In genomic region chr2:120874401-120874821, GRCh38 we compare ENCODE assay signal across 22 cellular contexts.
DNase-seq lines count a peak whose midpoint lies in the region; TF ChIP-seq lines count a peak whose summit lies in the region.
"Had no signal": no experiment of that assay in that cellular context is flagged by ENCODE, and none has a peak within 500 bp of the region (broad histone marks: within the 10 kb centered on the region; RNA-seq: fewer than 3 reads in every experiment).

No MANE protein-coding gene starts in this region.

- H3K27ac ChIP-seq in ascending aorta (peak overlapping the region; percentile 73 to 80), sigmoid colon (no peak overlapping the region), transverse colon (peak overlapping the region in 1 of 4 donors; percentile 1)
- H3K27ac ChIP-seq: esophagus muscularis mucosa, right lobe of liver had no signal

- no peaks in the 10 kb centered on the region for H3K4me1 Mint-ChIP-seq in activated CD4-positive, alpha-beta memory T cell treated with anti-CD3 and anti-CD28 coated beads, Interleukin-2, amount 10 ng/mL, durations not matched to agents 7 days and 5 days
- H3K4me1 Mint-ChIP-seq: activated naive CD4-positive, alpha-beta T cell treated with anti-CD3 and anti-CD28 coated beads, Interleukin-2, amount 10 ng/mL, durations not matched to agents 7 days and 5 days; stimulated activated memory B cell treated with anti-CD40 and anti-IgM and Interleukin-4, amounts not matched to agents 10 μg/mL and 1 μg/mL and 100 μg/mL, for 72 hours had no signal

- intact Hi-C loops in ascending aorta (cut with DNase I): no loop called here
- intact Hi-C loops in sigmoid colon (cut with DNase I): no loop called here
- intact Hi-C loops in transverse colon (cut with DNase I; ENCODE audit: low total_unique reads): no loop called here

- TF ChIP-seq POLR2A in sigmoid colon (IDR thresholded peaks at IDR 0.05) (no peak), transverse colon (IDR thresholded peaks at IDR 0.05) (no peak)

- H3K4me3 Mint-ChIP-seq in activated CD4-positive, alpha-beta memory T cell treated with anti-CD3 and anti-CD28 coated beads, Interleukin-2, amount 10 ng/mL, durations not matched to agents 7 days and 5 days: no peak overlapping the region
- H3K4me3 Mint-ChIP-seq: activated naive CD4-positive, alpha-beta T cell treated with anti-CD3 and anti-CD28 coated beads, Interleukin-2, amount 10 ng/mL, durations not matched to agents 7 days and 5 days; CD4-positive, alpha-beta T cell; stimulated activated memory B cell treated with anti-CD40 and anti-IgM and Interleukin-4, amounts not matched to agents 10 μg/mL and 1 μg/mL and 100 μg/mL, for 72 hours had no signal

- H3K36me3 Mint-ChIP-seq in activated CD4-positive, alpha-beta memory T cell treated with anti-CD3 and anti-CD28 coated beads, Interleukin-2, amount 10 ng/mL, durations not matched to agents 7 days and 5 days (ENCODE audit: low read depth): no peaks in the 10 kb centered on the region
- H3K36me3 Mint-ChIP-seq: activated naive CD4-positive, alpha-beta T cell treated with anti-CD3 and anti-CD28 coated beads, Interleukin-2, amount 10 ng/mL, durations not matched to agents 7 days and 5 days; stimulated activated memory B cell treated with anti-CD40 and anti-IgM and Interleukin-4, amounts not matched to agents 10 μg/mL and 1 μg/mL and 100 μg/mL, for 72 hours had no signal

- TF ChIP-seq CTCF in ascending aorta (IDR thresholded peaks at IDR 0.05) (no peak), sigmoid colon (IDR thresholded peaks at IDR 0.05) (no peak), transverse colon (IDR thresholded peaks at IDR 0.05) (no peak)

- DNase-seq in NCI-H128 (lab: John Stamatoyannopoulos, UW; ENCODE audit: unreplicated experiment) (peak; percentile 42), ascending aorta (ENCODE audit: low spot score in 2 of 2) (no peak), left kidney (ENCODE audit: low read depth, low spot score) (peak; percentile 61), sigmoid colon (peak; percentile 38), transverse colon (no peak), NCI-H1436 (lab: John Stamatoyannopoulos, UW) (no peak), DMS53 (lab: John Stamatoyannopoulos, UW) (no peak)
- DNase-seq in activated CD4-positive, alpha-beta memory T cell treated with anti-CD3 and anti-CD28 coated beads, Interleukin-2, amount 10 ng/mL, durations not matched to agents 7 days and 5 days: no peak
- DNase-seq: activated naive CD4-positive, alpha-beta T cell treated with anti-CD3 and anti-CD28 coated beads, Interleukin-2, amount 10 ng/mL, durations not matched to agents 7 days and 5 days; activated T-cell treated with anti-CD3 and anti-CD28 coated beads, Interleukin-2, amount 50 U/mL, for 48 hours; anterior cingulate cortex; CD4-positive, alpha-beta T cell; DMS 273 treated with DMSO at 0.1 percent for 48 hours; effector CD4-positive, alpha-beta T cell; KBM-7; NCI-H2029; NCI-H526 treated with DMSO at 0.1 percent for 48 hours had no signal

- in situ Hi-C loops in transverse colon (cut with MboI; ENCODE audit: low pct_ligation_motif_present in 1 of 4, low pct_unique_long_range_greater_than_20kb in 1 of 4, low sequenced_read_pairs in 3 of 4): no loop called here

- TF ChIP-seq EP300 in sigmoid colon (IDR thresholded peaks at IDR 0.05) (no peak), transverse colon (IDR thresholded peaks at IDR 0.05; ENCODE audit: low read depth) (no peak)

- CTCF ChIA-PET in activated CD4-positive, alpha-beta memory T cell treated with anti-CD3 and anti-CD28 coated beads, Interleukin-2, amount 10 ng/mL, durations not matched to agents 7 days and 5 days (lab: Charles Lee): no interaction called here

- H3K4me3 ChIP-seq in ascending aorta (peak overlapping the region in 1 of 2 donors; percentile 10), sigmoid colon (no peak overlapping the region), transverse colon (no peak overlapping the region)
- H3K4me3 ChIP-seq: esophagus muscularis mucosa, GM12878, right lobe of liver, tibial nerve had no signal

- H3K27me3 Mint-ChIP-seq in activated CD4-positive, alpha-beta memory T cell treated with anti-CD3 and anti-CD28 coated beads, Interleukin-2, amount 10 ng/mL, durations not matched to agents 7 days and 5 days: peaks cover 4% of the 10 kb centered on the region

- no peaks in the 10 kb centered on the region for H3K9me3 ChIP-seq in ascending aorta
- no peaks in the 10 kb centered on the region for H3K9me3 ChIP-seq in sigmoid colon
- no peaks in the 10 kb centered on the region for H3K9me3 ChIP-seq in transverse colon
- H3K9me3 ChIP-seq: esophagus muscularis mucosa, right lobe of liver, tibial nerve had no signal

- POLR2A ChIA-PET in activated CD4-positive, alpha-beta memory T cell treated with anti-CD3 and anti-CD28 coated beads, Interleukin-2, amount 10 ng/mL, durations not matched to agents 7 days and 5 days (lab: Charles Lee): no interaction called here

- no peaks in the 10 kb centered on the region for H3K27me3 ChIP-seq in ascending aorta
- H3K27me3 ChIP-seq in sigmoid colon: no peaks in the 10 kb centered on the region
- H3K27me3 ChIP-seq in transverse colon: peaks cover 12% of the 10 kb centered on the region
- H3K27me3 ChIP-seq: esophagus muscularis mucosa, right lobe of liver, tibial nerve had no signal

- H3K36me3 ChIP-seq in ascending aorta (no peaks in the 10 kb centered on the region), sigmoid colon (no peaks in the 10 kb centered on the region), transverse colon (no peaks in the 10 kb centered on the region)
- H3K36me3 ChIP-seq: esophagus muscularis mucosa, right lobe of liver, tibial nerve had no signal

- H3K4me1 ChIP-seq in ascending aorta: peaks cover 0 to 19% of the 10 kb centered on the region in 2 donors
- peaks cover 0 to 23% (median 18%) of the 10 kb centered on the region in 4 donors for H3K4me1 ChIP-seq in sigmoid colon
- H3K4me1 ChIP-seq in transverse colon: peaks cover 0 to 4% (median 0%) of the 10 kb centered on the region in 4 donors
- H3K4me1 ChIP-seq: right lobe of liver had no signal

- WGBS in sigmoid colon, 2 donors: 84 to 85% methylated on average over 17 of the region's 17 CpGs
- WGBS in transverse colon (ENCODE audit: low coverage in 1 of 2), 2 donors: 80% methylated on average over 17 of the region's 17 CpGs; no CpG with 5 or more reads in 1 of the 2 donors

- no peak overlapping the region for H3K27ac Mint-ChIP-seq in activated CD4-positive, alpha-beta memory T cell treated with anti-CD3 and anti-CD28 coated beads, Interleukin-2, amount 10 ng/mL, durations not matched to agents 7 days and 5 days
- H3K27ac Mint-ChIP-seq: activated naive CD4-positive, alpha-beta T cell treated with anti-CD3 and anti-CD28 coated beads, Interleukin-2, amount 10 ng/mL, durations not matched to agents 7 days and 5 days; CD4-positive, alpha-beta T cell; stimulated activated memory B cell treated with anti-CD40 and anti-IgM and Interleukin-4, amounts not matched to agents 10 μg/mL and 1 μg/mL and 100 μg/mL, for 72 hours had no signal

- H3K9me3 Mint-ChIP-seq in activated CD4-positive, alpha-beta memory T cell treated with anti-CD3 and anti-CD28 coated beads, Interleukin-2, amount 10 ng/mL, durations not matched to agents 7 days and 5 days: no peaks in the 10 kb centered on the region
- H3K9me3 Mint-ChIP-seq: activated naive CD4-positive, alpha-beta T cell treated with anti-CD3 and anti-CD28 coated beads, Interleukin-2, amount 10 ng/mL, durations not matched to agents 7 days and 5 days; CD4-positive, alpha-beta T cell; stimulated activated memory B cell treated with anti-CD40 and anti-IgM and Interleukin-4, amounts not matched to agents 10 μg/mL and 1 μg/mL and 100 μg/mL, for 72 hours had no signal

Comparison
In these comparisons a context has a peak if more than half of its experiments do, and no peak if none do; other contexts are left out.
1. DNase-seq: peak in NCI-H128 (single experiment), left kidney (single experiment) and sigmoid colon (single experiment); none in ascending aorta (0 of 2), transverse colon (single experiment), NCI-H1436 (single experiment), DMS53 (single experiment) and activated CD4-positive, alpha-beta memory T cell treated with anti-CD3 and anti-CD28 coated beads, Interleukin-2, amount 10 ng/mL, durations not matched to agents 7 days and 5 days (single experiment).
2. H3K27ac ChIP-seq: peak in ascending aorta (2 of 2); none in sigmoid colon (0 of 4).